20 cellular contexts compared by ENCODE assay signal in the genomic region with DNA sequence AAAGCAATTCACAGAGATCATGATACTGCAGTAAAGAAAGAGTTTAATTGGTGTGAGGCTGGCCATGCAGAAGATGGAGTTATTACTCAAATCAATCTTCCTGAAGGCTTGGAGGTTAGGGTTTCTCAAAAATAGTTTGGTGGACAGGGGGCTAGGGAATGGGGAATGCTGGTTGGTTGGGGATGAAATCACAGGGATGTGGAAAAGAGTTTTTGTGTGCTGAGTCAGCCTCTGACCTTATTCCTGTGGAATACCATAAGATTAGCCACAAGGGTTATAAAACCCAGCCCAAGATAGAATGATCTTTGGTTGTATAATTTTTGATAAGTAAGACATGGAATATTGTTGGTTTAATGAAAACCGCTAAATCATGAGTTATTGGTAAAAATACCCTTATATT.
"Had no signal": no experiment of that assay in that cellular context is flagged by ENCODE, and none has a peak within 500 bp of the region (broad histone marks: within the 10 kb centered on the region; RNA-seq: fewer than 3 reads in every experiment).

No MANE protein-coding gene starts in this region.

- ATAC-seq: left ventricle myocardium superior; lower lobe of right lung; natural killer cell; sciatic nerve; stimulated activated effector memory CD8-positive, alpha-beta T cell treated with anti-CD3 and anti-CD28 coated beads, Interleukin-12 subunit alpha, Interleukin-12 subunit beta, amount 100 ng/mL, for 72 hours had no signal

- DNase-seq: dorsolateral prefrontal cortex; effector CD4-positive, alpha-beta T cell; hypothalamus; immature natural killer cell; islet precursor cell; kidney glomerular epithelial cell; left ventricle myocardium superior; lower lobe of right lung; natural killer cell; nucleus accumbens; stimulated activated CD4-positive, alpha-beta T cell treated with anti-CD3 and anti-CD28 coated beads, Interleukin-12 subunit alpha, Interleukin-12 subunit beta, amount 100 ng/mL, for 4 hours; stimulated activated CD4-positive, alpha-beta T cell treated with anti-CD3 and anti-CD28 coated beads, Interleukin-2, amount 100 ng/mL, for 24 hours; stimulated activated CD4-positive, alpha-beta T cell treated with anti-CD3 and anti-CD28 coated beads, Interleukin-4, amount 100 ng/mL, for 24 hours; stimulated activated naive CD4-positive, alpha-beta T cell treated with Interleukin-2 at 50 U/mL for 16 hours; stomach; testis; tibial artery had no signal

- FAIRE-seq: frontal cortex had no signal
